22 cellular contexts compared by ENCODE assay signal in the genomic region with DNA sequence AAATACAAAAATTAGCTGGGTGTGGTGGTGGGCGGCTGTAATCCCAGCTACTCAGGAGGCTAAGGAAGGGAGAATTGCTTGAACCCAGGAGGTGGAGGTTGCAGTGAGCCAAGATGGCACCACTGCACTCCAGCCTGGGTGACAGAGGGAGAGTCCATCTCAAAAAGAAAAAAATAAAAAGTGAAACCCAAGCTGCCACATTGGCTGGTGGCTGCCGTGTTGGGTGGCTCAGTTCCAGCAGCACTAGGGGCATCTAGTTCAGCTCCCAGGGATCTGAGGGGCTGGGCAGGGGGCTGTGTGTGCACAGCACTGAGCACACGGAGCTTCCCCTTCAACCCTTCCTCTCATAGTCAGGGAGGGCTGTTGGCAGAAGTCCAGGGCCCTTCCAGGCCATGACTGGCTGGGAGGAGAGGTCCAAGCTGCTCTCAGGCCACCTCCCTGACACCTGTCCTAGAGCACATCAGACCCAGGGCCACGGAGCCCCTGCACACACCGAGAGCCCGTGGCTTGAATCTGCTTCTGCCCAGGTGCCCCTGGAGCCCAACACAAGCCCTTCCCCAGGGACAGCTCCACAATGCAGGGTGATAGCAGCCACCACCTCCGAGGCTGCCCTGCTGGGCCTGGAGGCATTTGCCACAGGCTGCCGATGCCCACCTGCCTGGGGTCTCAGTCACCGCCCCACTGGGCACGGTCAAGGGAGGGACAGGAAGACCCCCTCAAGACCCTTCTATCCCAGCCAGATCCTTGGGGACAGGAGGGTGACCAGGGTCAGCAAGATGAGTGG.
"Had no signal": no experiment of that assay in that cellular context is flagged by ENCODE, and none has a peak within 500 bp of the region (broad histone marks: within the 10 kb centered on the region; RNA-seq: fewer than 3 reads in every experiment).

No MANE protein-coding gene starts in this region.

- H3K27me3 Mint-ChIP-seq: effector memory CD8-positive, alpha-beta T cell; stimulated activated naive CD8-positive, alpha-beta T cell treated with anti-CD3 and anti-CD28 coated beads, Interleukin-15, amount 100 ng/mL, for 72 hours had no signal

- H3K4me3 Mint-ChIP-seq: dendritic cell treated with granulocyte-macrophage colony-stimulating factor and Interleukin-4, amounts not matched to agents 40 ng/mL and 50 ng/mL, for 4 days; effector memory CD8-positive, alpha-beta T cell; nephron; stimulated activated naive B cell treated with anti-CD40 and anti-IgM and Interleukin-4, amounts not matched to agents 10 μg/mL and 1 μg/mL and 100 μg/mL, for 72 hours; stimulated activated naive CD8-positive, alpha-beta T cell treated with anti-CD3 and anti-CD28 coated beads, Interleukin-15, amount 100 ng/mL, for 72 hours had no signal

- H3K27ac ChIP-seq: epithelial cell of prostate, esophagus muscularis mucosa, gastrocnemius medialis, heart right ventricle, right atrium auricular region, sigmoid colon, skin epidermis, testis, tibial nerve, upper lobe of right lung had no signal

- H3K9me3 Mint-ChIP-seq: dendritic cell treated with granulocyte-macrophage colony-stimulating factor and Interleukin-4, amounts not matched to agents 40 ng/mL and 50 ng/mL, for 4 days; effector memory CD8-positive, alpha-beta T cell; naive B cell; nephron; stimulated activated naive B cell treated with anti-CD40 and anti-IgM and Interleukin-4, amounts not matched to agents 10 μg/mL and 1 μg/mL and 100 μg/mL, for 72 hours; stimulated activated naive CD8-positive, alpha-beta T cell treated with anti-CD3 and anti-CD28 coated beads, Interleukin-15, amount 100 ng/mL, for 72 hours had no signal

- H3K27ac Mint-ChIP-seq: dendritic cell treated with granulocyte-macrophage colony-stimulating factor and Interleukin-4, amounts not matched to agents 40 ng/mL and 50 ng/mL, for 4 days; effector memory CD8-positive, alpha-beta T cell; nephron; stimulated activated naive B cell treated with anti-CD40 and anti-IgM and Interleukin-4, amounts not matched to agents 10 μg/mL and 1 μg/mL and 100 μg/mL, for 72 hours; stimulated activated naive CD8-positive, alpha-beta T cell treated with anti-CD3 and anti-CD28 coated beads, Interleukin-15, amount 100 ng/mL, for 72 hours had no signal

- H3K36me3 Mint-ChIP-seq: naive B cell; stimulated activated naive B cell treated with anti-CD40 and anti-IgM and Interleukin-4, amounts not matched to agents 10 μg/mL and 1 μg/mL and 100 μg/mL, for 72 hours had no signal

- H3K4me1 Mint-ChIP-seq: naive B cell, nephron had no signal

- H3K36me3 ChIP-seq: esophagus muscularis mucosa, gastrocnemius medialis, heart right ventricle, right atrium auricular region, sigmoid colon, tibial nerve, upper lobe of right lung had no signal

- H3K27me3 ChIP-seq: esophagus muscularis mucosa, gastrocnemius medialis, heart right ventricle, right atrium auricular region, sigmoid colon, testis, tibial nerve, upper lobe of right lung had no signal

- ATAC-seq: effector memory CD8-positive, alpha-beta T cell; heart right ventricle; stimulated activated naive B cell treated with anti-CD40 and anti-IgM and Interleukin-4, amounts not matched to agents 10 μg/mL and 1 μg/mL and 100 μg/mL, for 72 hours; stimulated activated naive CD8-positive, alpha-beta T cell treated with anti-CD3 and anti-CD28 coated beads, Interleukin-15, amount 100 ng/mL, for 72 hours; upper lobe of right lung had no signal

- H3K4me3 ChIP-seq: esophagus muscularis mucosa, gastrocnemius medialis, heart right ventricle, right atrium auricular region, sigmoid colon, skin epidermis, testis, tibial nerve, upper lobe of right lung had no signal

- H3K9me3 ChIP-seq: esophagus muscularis mucosa, gastrocnemius medialis, heart right ventricle, right atrium auricular region, sigmoid colon, testis, tibial nerve, upper lobe of right lung had no signal

- H3K4me1 ChIP-seq: esophagus muscularis mucosa, right atrium auricular region, sigmoid colon, testis, tibial nerve, upper lobe of right lung had no signal

- DNase-seq: effector memory CD8-positive, alpha-beta T cell; gastrocnemius medialis; heart right ventricle; hypothalamus; kidney glomerular epithelial cell; mesendoderm; naive B cell; posterior cingulate gyrus; sigmoid colon; stimulated activated CD4-positive, alpha-beta T cell treated with anti-CD3 and anti-CD28 coated beads, Interleukin-2, amount 100 ng/mL, for 24 hours; stimulated activated CD4-positive, alpha-beta T cell treated with anti-CD3 and anti-CD28 coated beads, Interleukin-4, amount 100 ng/mL, for 4 hours; stimulated activated naive B cell treated with anti-CD40 and anti-IgM and Interleukin-4, amounts not matched to agents 10 μg/mL and 1 μg/mL and 100 μg/mL, for 72 hours; stimulated activated naive CD8-positive, alpha-beta T cell treated with anti-CD3 and anti-CD28 coated beads, Interleukin-15, amount 100 ng/mL, for 72 hours; testis; upper lobe of right lung had no signal
